Comparison of ENCODE assay signal across 16 cellular contexts in the genomic region with DNA sequence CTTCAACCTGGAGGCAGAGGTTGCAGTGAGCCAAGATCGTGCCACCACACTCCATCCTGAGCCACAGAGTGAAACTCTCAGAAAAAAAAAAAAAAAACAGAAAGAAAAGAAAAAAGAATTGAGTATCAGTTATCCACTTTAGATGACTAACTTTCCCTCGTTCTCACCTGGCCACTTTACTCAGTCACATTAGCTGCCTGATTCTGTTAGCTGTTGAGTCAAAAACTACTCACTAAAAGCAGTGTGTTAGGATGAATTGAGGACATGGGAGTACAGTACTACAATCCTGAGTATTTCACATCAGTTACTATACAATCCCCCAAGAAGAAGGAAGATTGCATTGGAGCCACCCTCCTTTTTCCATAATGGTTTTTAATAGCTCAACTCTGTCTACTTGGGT.
"Had no signal": no experiment of that assay in that cellular context is flagged by ENCODE, and none has a peak within 500 bp of the region (broad histone marks: within the 10 kb centered on the region; RNA-seq: fewer than 3 reads in every experiment).

No MANE protein-coding gene starts in this region.

- H3K4me3 ChIP-seq: skin epidermis, transverse colon had no signal

- DNase-seq: activated CD4-positive, alpha-beta T cell treated with anti-CD3 and anti-CD28 coated beads, Interleukin-2, amount 10 ng/mL, durations not matched to agents 7 days and 5 days; activated CD8-positive, alpha-beta memory T cell treated with anti-CD3 and anti-CD28 coated beads, Interleukin-2, amount 50 U/mL, for 48 hours; activated naive CD4-positive, alpha-beta T cell; activated T-cell treated with anti-CD3 and anti-CD28 coated beads, Interleukin-2, amount 50 U/mL, for 72 hours; anterior cingulate cortex; erythroblast; islet precursor cell; naive thymus-derived CD8-positive, alpha-beta T cell; posterior cingulate gyrus; stimulated activated CD4-positive, alpha-beta T cell treated with anti-CD3 and anti-CD28 coated beads, Interleukin-15, amount 100 ng/mL, for 24 hours; stimulated activated CD4-positive, alpha-beta T cell treated with anti-CD3 and anti-CD28 coated beads, Interleukin-4, amount 100 ng/mL, for 1 hour; stimulated activated naive CD4-positive, alpha-beta T cell; transverse colon had no signal

- H3K9me3 ChIP-seq: neutrophil, transverse colon had no signal

- H3K4me1 ChIP-seq: transverse colon had no signal

- H3K27me3 ChIP-seq: neutrophil, transverse colon had no signal

- ATAC-seq: activated T-cell treated with anti-CD3 and anti-CD28 coated beads, Interleukin-2, amount 50 U/mL, for 72 hours; left lobe of liver; naive thymus-derived CD8-positive, alpha-beta T cell had no signal

- H3K36me3 ChIP-seq: neutrophil had no signal

- H3K27ac ChIP-seq: neutrophil, transverse colon had no signal
